8 cellular contexts compared by ENCODE assay signal in the genomic region with DNA sequence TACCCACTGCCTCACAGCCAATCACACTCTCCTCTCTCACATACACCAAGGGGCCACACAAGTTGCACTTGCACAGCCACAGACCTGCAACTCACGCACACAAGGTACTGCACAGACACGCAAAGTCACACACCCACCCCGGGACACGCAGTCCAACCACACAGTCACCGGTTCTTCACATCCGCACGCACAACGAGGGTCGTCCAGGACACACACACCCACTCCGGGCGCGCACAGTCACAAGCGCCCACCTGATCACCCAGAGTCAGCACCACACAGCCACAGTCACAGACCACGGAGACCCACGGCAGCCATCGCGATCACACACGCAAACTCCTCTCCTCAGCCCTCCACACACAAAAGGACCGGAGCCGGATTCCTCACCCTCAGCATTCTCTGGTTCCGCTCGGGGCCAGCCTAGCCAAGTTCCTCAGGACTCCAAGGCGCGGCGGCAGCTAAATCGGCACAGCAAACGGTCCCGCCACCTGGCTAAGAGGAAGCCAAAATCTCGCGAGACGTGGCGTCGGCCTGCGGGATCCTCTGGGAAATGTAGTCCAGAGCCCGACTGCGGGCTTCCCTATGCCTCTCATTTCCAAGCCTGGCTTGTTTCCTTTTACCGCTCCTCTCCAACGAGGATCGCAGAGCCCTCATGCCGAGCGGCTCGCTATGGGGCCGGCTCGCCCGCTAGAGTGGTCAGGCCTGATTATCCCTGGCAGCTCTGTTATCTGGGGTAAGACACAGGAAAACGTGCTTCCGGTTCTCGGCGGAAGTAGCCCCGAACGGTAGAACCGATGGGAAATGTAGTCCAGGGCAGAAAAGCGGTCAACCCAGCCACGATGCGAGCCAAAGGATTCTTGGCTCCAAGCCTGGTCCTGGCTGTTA. TPM values are rescaled to one million over a fixed set of nuclear protein-coding genes. Genes with fewer than 3 reads are reported as not detected.
DNase-seq lines count a peak whose midpoint lies in the region; ATAC-seq, FAIRE-seq and TF ChIP-seq lines count a peak whose summit lies in the region.

TSS of gene ZNF850 (minus strand) at position 467 of the 882 bp plus-strand sequence. CDS start 10,201 bp downstream, outside the sequence.

- TF ChIP-seq CTCF in D721Med (IDR thresholded peaks at IDR 0.05; ENCODE audit: insufficient read depth, missing control alignments) (no peak), esophagus muscularis mucosa (IDR thresholded peaks at IDR 0.05) (peak in 1 of 3 experiments; percentile 13)

- no peaks in the 10 kb centered on the region for H3K36me3 ChIP-seq in esophagus muscularis mucosa
- no peaks in the 10 kb centered on the region for H3K36me3 ChIP-seq in muscle layer of duodenum (ENCODE audit: control insufficient read depth in 1 of 2, insufficient read depth in 2 of 2, low read length in 2 of 2)

- peak within 1 kb of the TSS; percentile 59 to 77 (median 67) for H3K4me3 ChIP-seq in esophagus muscularis mucosa
- H3K4me3 ChIP-seq in muscle layer of duodenum (ENCODE audit: low read depth in 1 of 2, low read length in 2 of 2), result peak within 1 kb of the TSS; percentile 91 to 97

- H3K4me3 Mint-ChIP-seq in activated T-cell treated with anti-CD3 and anti-CD28 coated beads, Interleukin-2, amount 50 U/mL, for 4 hours, result peak within 1 kb of the TSS; percentile 100

- peaks cover 18% of the 10 kb centered on the region for H3K9me3 Mint-ChIP-seq in activated T-cell treated with anti-CD3 and anti-CD28 coated beads, Interleukin-2, amount 50 U/mL, for 4 hours

- H3K4me1 Mint-ChIP-seq in activated T-cell treated with anti-CD3 and anti-CD28 coated beads, Interleukin-2, amount 50 U/mL, for 4 hours (ENCODE audit: low read depth), result peaks cover 25% of the 10 kb centered on the region

- TF ChIP-seq EP300 in esophagus muscularis mucosa (IDR thresholded peaks at IDR 0.05), result no peak

- TF ChIP-seq POLR2A in esophagus muscularis mucosa (IDR thresholded peaks at IDR 0.05; ENCODE audit: low read depth), result no peak

- under 1% methylated on average over 50 of the region's 55 CpGs for WGBS in esophagus muscularis mucosa

- ATAC-seq in GM21515 (IDR thresholded peaks at IDR 0.05; ENCODE audit: unreplicated experiment), result peak; percentile 86
- peak; percentile 96 to 97 for ATAC-seq in activated T-cell treated with anti-CD3 and anti-CD28 coated beads, Interleukin-2, amount 50 U/mL, for 4 hours

- H3K9me3 ChIP-seq in esophagus muscularis mucosa (peaks cover 0 to 35% (median 22%) of the 10 kb centered on the region in 4 donors), muscle layer of duodenum (ENCODE audit: control insufficient read depth in 1 of 2, low read length in 2 of 2) (peaks cover 0 to 18% of the 10 kb centered on the region in 2 donors)

- no peaks in the 10 kb centered on the region for H3K27me3 Mint-ChIP-seq in activated T-cell treated with anti-CD3 and anti-CD28 coated beads, Interleukin-2, amount 50 U/mL, for 4 hours (ENCODE audit: low read depth)

- peak within 1 kb of the TSS; percentile 77 to 86 (median 82) for H3K27ac ChIP-seq in esophagus muscularis mucosa (replicated peaks in 1 of 4)
- H3K27ac ChIP-seq in muscle layer of duodenum (ENCODE audit: low read length), result peak within 1 kb of the TSS; percentile 84

- H3K4me1 ChIP-seq in esophagus muscularis mucosa, result peaks cover 8 to 23% (median 21%) of the 10 kb centered on the region in 4 donors
- peaks cover 0 to 15% of the 10 kb centered on the region in 2 donors for H3K4me1 ChIP-seq in muscle layer of duodenum (ENCODE audit: control insufficient read depth in 1 of 2, insufficient read depth in 2 of 2, low read length in 2 of 2)

- H3K36me3 Mint-ChIP-seq in activated T-cell treated with anti-CD3 and anti-CD28 coated beads, Interleukin-2, amount 50 U/mL, for 4 hours (ENCODE audit: insufficient read depth), result peaks cover 13% of the 10 kb centered on the region

- H3K27me3 ChIP-seq in esophagus muscularis mucosa, result peaks cover 0 to 8% (median 0%) of the 10 kb centered on the region in 4 donors
- no peaks in the 10 kb centered on the region for H3K27me3 ChIP-seq in muscle layer of duodenum (ENCODE audit: low read depth, low read length)

- DNase-seq in D721Med (ENCODE audit: insufficient read length, low spot score), result peak; percentile 61
- peak; percentile 96 for DNase-seq in HuH-7 (ENCODE audit: low spot score)
- DNase-seq in OCI-M1 (lab: John Stamatoyannopoulos, UW), result peak; percentile 98
- peak; percentile 95 for DNase-seq in activated T-cell treated with anti-CD3 and anti-CD28 coated beads, Interleukin-2, amount 50 U/mL, for 4 hours
- DNase-seq in esophagus muscularis mucosa (ENCODE audit: extremely low spot score), result peak; percentile 98
- DNase-seq in stimulated activated CD8-positive, alpha-beta memory T cell treated with anti-CD3 and anti-CD28 coated beads, Interleukin-7, amount 100 ng/mL, for 24 hours (ENCODE audit: low read depth), result peak; percentile 86

- FAIRE-seq in D721Med (lab: Jason Lieb, UNC), result peak; percentile 16

- intact Hi-C loops in esophagus muscularis mucosa (cut with DNase I), result loop anchor here (2.0 to 10.0 kb wide), 3 partner anchors 24 to 142 kb away; partner anchors contain the start of genes ZNF568, ZNF790 and ZNF829

RNA-seq across cellular contexts. Expression of gene ZNF850, which starts in this region (rescaled TPM):
- total RNA-seq in activated T-cell treated with anti-CD3 and anti-CD28 coated beads, Interleukin-2, amount 50 U/mL, for 4 hours, result 1 to 10 TPM; 2.5 to 4.1 (median 3.5) TPM
- total RNA-seq in esophagus muscularis mucosa, result 1 to 10 TPM; 1.3 to 2.4 (median 2.0) TPM

Comparison
In these comparisons a context has a peak if more than half of its experiments do, and no peak if none do; other contexts are left out.
1. Peak in every context shown above with its lines: DNase-seq, ATAC-seq, H3K4me3 ChIP-seq and H3K27ac ChIP-seq.